In the genomic region with DNA sequence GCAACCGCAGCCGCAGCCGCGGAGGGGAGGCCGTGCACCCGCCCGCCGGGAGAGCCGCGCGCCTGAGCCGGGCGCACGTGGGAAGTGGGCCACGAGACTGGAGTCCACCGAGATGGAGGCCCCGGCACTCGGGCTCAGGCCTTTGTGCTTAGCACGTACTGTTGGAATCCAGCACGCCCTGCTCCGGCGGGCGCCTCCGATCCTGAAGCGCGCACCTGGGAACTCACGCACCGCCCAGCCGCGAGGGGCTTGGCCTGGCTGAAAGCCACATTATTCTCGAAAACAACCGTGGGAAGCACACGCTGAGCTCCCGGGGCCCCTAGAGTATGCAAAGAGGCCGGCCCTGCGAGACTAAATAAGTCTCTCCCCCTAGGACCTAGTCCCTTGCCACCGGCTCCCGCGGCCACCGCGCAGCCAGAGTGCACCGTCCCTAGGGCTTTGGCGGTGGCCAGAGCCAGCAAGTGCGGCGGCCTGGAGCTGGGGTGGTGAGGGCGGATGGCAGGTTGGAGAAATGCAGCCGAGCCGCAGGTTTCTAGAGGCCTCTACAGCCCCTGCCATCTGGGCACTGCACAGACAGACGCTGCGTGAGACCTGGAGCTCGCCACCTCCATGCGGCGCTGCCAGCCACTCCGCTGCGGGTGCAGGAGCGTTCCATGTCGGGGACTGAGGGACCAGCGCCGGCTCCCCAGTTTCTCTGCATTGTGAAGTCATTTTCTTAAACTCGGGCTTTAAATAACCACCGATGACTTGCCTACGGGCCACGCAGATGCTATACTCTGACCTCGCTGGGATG, we compare ENCODE assay signal across 1 cellular context.
TF ChIP-seq lines count a peak whose summit lies in the region.

No MANE protein-coding gene starts in this region.

TF ChIP-seq in HepG2, 621 proteins besides CTCF, POLR2A, EP300 and RAD21 (continued from another document):
- TF ChIP-seq, protein P1, sequence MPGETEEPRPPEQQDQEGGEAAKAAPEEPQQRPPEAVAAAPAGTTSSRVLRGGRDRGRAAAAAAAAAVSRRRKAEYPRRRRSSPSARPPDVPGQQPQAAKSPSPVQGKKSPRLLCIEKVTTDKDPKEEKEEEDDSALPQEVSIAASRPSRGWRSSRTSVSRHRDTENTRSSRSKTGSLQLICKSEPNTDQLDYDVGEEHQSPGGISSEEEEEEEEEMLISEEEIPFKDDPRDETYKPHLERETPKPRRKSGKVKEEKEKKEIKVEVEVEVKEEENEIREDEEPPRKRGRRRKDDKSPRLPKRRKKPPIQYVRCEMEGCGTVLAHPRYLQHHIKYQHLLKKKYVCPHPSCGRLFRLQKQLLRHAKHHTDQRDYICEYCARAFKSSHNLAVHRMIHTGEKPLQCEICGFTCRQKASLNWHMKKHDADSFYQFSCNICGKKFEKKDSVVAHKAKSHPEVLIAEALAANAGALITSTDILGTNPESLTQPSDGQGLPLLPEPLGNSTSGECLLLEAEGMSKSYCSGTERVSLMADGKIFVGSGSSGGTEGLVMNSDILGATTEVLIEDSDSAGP (CRISPR knock-in tag; IDR thresholded peaks at IDR 0.05; ENCODE audit: borderline replicate concordance): peak; percentile 30; the same call in 1 of the 2 replicates
- TF ChIP-seq HNRNPL (IDR thresholded peaks at IDR 0.05; ENCODE audit: low read depth, low read length) (no peak), ZNF160 (CRISPR knock-in tag; IDR thresholded peaks at IDR 0.05) (peak; percentile 19; the same call in 1 of the 2 replicates), ZNF501 (CRISPR knock-in tag; IDR thresholded peaks at IDR 0.05) (no peak; the same call in 1 of the 2 replicates), RFX5 (IDR thresholded peaks at IDR 0.05; ENCODE audit: low read depth, low read length) (no peak), KLF16 (CRISPR knock-in tag; IDR thresholded peaks at IDR 0.05) (0 out of 4 replicates have a peak, but pooled peaks of 1 of the 2 experiments have one; percentile 10), KDM1A (CRISPR knock-in tag; IDR thresholded peaks at IDR 0.05) (no peak), MAFK (conservative IDR thresholded peaks at IDR 0.05 in 1 of 2, IDR thresholded peaks at IDR 0.05 in 1 of 2; ENCODE audit: low read length in 2 of 2) (no peak), ZNF333 (CRISPR knock-in tag; IDR thresholded peaks at IDR 0.05; ENCODE audit: borderline replicate concordance) (0 out of 2 replicates have a peak, but pooled peaks have one; percentile 54), HNRNPLL (IDR thresholded peaks at IDR 0.05; ENCODE audit: low read depth, low read length, poor library complexity, severe bottlenecking) (peak; percentile 48), SALL2 (CRISPR knock-in tag; IDR thresholded peaks at IDR 0.05) (0 out of 2 replicates have a peak, but pooled peaks have one; percentile 3), BCLAF1 (IDR thresholded peaks at IDR 0.05) (no peak), ZNF275 (CRISPR knock-in tag; IDR thresholded peaks at IDR 0.05; ENCODE audit: borderline replicate concordance) (no peak), ARID2 (CRISPR knock-in tag; IDR thresholded peaks at IDR 0.05; ENCODE audit: borderline replicate concordance) (peak; percentile 53; the same call in 1 of the 2 replicates), ZNF446 (CRISPR knock-in tag; IDR thresholded peaks at IDR 0.05) (no peak), HNF1A (IDR thresholded peaks at IDR 0.05; ENCODE audit: low read depth) (no peak), HNF1A (CRISPR knock-in tag; IDR thresholded peaks at IDR 0.05; ENCODE audit: borderline replicate concordance) (no peak), ZMYM4 (CRISPR knock-in tag; IDR thresholded peaks at IDR 0.05) (0 out of 2 replicates have a peak, but pooled peaks have one; percentile 27), PPARG (CRISPR knock-in tag; conservative IDR thresholded peaks at IDR 0.05) (no peak)
- TF ChIP-seq, protein P2, sequence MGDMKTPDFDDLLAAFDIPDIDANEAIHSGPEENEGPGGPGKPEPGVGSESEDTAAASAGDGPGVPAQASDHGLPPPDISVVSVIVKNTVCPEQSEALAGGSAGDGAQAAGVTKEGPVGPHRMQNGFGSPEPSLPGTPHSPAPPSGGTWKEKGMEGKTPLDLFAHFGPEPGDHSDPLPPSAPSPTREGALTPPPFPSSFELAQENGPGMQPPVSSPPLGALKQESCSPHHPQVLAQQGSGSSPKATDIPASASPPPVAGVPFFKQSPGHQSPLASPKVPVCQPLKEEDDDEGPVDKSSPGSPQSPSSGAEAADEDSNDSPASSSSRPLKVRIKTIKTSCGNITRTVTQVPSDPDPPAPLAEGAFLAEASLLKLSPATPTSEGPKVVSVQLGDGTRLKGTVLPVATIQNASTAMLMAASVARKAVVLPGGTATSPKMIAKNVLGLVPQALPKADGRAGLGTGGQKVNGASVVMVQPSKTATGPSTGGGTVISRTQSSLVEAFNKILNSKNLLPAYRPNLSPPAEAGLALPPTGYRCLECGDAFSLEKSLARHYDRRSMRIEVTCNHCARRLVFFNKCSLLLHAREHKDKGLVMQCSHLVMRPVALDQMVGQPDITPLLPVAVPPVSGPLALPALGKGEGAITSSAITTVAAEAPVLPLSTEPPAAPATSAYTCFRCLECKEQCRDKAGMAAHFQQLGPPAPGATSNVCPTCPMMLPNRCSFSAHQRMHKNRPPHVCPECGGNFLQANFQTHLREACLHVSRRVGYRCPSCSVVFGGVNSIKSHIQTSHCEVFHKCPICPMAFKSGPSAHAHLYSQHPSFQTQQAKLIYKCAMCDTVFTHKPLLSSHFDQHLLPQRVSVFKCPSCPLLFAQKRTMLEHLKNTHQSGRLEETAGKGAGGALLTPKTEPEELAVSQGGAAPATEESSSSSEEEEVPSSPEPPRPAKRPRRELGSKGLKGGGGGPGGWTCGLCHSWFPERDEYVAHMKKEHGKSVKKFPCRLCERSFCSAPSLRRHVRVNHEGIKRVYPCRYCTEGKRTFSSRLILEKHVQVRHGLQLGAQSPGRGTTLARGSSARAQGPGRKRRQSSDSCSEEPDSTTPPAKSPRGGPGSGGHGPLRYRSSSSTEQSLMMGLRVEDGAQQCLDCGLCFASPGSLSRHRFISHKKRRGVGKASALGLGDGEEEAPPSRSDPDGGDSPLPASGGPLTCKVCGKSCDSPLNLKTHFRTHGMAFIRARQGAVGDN (CRISPR knock-in tag; IDR thresholded peaks at IDR 0.05): peak; percentile 54; the same call in 1 of the 2 replicates
- TF ChIP-seq, protein P3, sequence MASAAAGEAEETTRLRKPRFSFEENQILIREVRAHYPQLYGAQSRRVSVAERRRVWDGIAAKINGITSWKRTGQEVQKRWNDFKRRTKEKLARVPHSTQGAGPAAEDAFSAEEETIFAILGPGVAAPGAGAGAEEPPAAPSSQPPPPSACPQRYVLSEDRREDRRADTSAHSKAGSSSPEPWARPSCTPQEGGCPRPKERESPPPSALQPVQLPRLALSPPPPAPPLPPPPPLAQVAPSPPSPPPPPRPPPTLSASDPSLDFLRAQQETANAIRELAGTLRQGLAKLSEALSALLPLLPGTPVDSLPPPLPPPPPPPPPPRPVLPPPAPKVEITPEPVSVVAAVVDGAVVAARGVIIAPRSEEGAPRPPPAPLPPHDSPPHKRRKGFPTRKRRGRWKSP (CRISPR knock-in tag; IDR thresholded peaks at IDR 0.05): 0 out of 2 replicates have a peak, but pooled peaks have one; percentile 34
